Comparison of ENCODE assay signal across 8 cellular contexts in genomic region chr1:226679853-226680516, GRCh38. TPM values are rescaled to one million over a fixed set of nuclear protein-coding genes. Genes with fewer than 3 reads are reported as not detected.
DNase-seq lines count a peak whose midpoint lies in the region; ATAC-seq and TF ChIP-seq lines count a peak whose summit lies in the region.

No MANE protein-coding gene starts in this region.

- H3K9me3 ChIP-seq in ovary (no peaks in the 10 kb centered on the region), thoracic aorta (no peaks in the 10 kb centered on the region)

- no peaks in the 10 kb centered on the region for H3K9me3 Mint-ChIP-seq in activated naive CD8-positive, alpha-beta T cell treated with anti-CD3 and anti-CD28 coated beads, Interleukin-2, amount 50 U/mL, for 24 hours

- H3K27ac Mint-ChIP-seq in activated naive CD8-positive, alpha-beta T cell treated with anti-CD3 and anti-CD28 coated beads, Interleukin-2, amount 50 U/mL, for 24 hours: peak overlapping the region; percentile 97

- peak; percentile 43 for ATAC-seq in HG02870 (IDR thresholded peaks at IDR 0.05; ENCODE audit: unreplicated experiment)
- peak; percentile 13 for ATAC-seq in activated naive CD8-positive, alpha-beta T cell treated with anti-CD3 and anti-CD28 coated beads, Interleukin-2, amount 50 U/mL, for 24 hours
- ATAC-seq in thoracic aorta (ENCODE audit: insufficient number of reproducible peaks, low FRiP score, low read depth): peak; percentile 71

- peak overlapping the region; percentile 44 for H3K4me3 ChIP-seq in GM12875 (ENCODE audit: low read depth, low read length)
- H3K4me3 ChIP-seq in ovary: peak overlapping the region; percentile 30
- peak overlapping the region; percentile 74 for H3K4me3 ChIP-seq in thoracic aorta

- TF ChIP-seq CTCF in GM12875 (IDR thresholded peaks at IDR 0.05; ENCODE audit: borderline replicate concordance, insufficient read depth, low read depth, low read length) (no peak), ovary (IDR thresholded peaks at IDR 0.05) (no peak), thoracic aorta (IDR thresholded peaks at IDR 0.05) (no peak)

- H3K27me3 ChIP-seq in ovary (no peaks in the 10 kb centered on the region), thoracic aorta (replicated peaks; ENCODE audit: insufficient read depth) (no peaks in the 10 kb centered on the region)

- DNase-seq in SKM-1 treated with dmso at 0.1 percent for 144 hours (lab: John Stamatoyannopoulos, UW; ENCODE audit: unreplicated experiment) (peak; percentile 79), cardiac septum (ENCODE audit: low spot score) (peak; percentile 95), ovary (peak; percentile 84 to 89 (median 88)), thoracic aorta (ENCODE audit: low spot score) (no peak), SHP77 (lab: John Stamatoyannopoulos, UW) (no peak)
- peak; percentile 89 for DNase-seq in activated naive CD8-positive, alpha-beta T cell treated with anti-CD3 and anti-CD28 coated beads, Interleukin-2, amount 50 U/mL, for 24 hours

- H3K4me3 Mint-ChIP-seq in activated naive CD8-positive, alpha-beta T cell treated with anti-CD3 and anti-CD28 coated beads, Interleukin-2, amount 50 U/mL, for 24 hours: peak overlapping the region; percentile 79

- H3K36me3 Mint-ChIP-seq in activated naive CD8-positive, alpha-beta T cell treated with anti-CD3 and anti-CD28 coated beads, Interleukin-2, amount 50 U/mL, for 24 hours (ENCODE audit: low read depth): peaks cover 26% of the 10 kb centered on the region

- 1 to 2% (median 1%) methylated on average over 18 to 22 of the region's 22 CpGs for WGBS in ovary, 3 donors

- H3K27ac ChIP-seq in ovary (peak overlapping the region; percentile 78 to 94), thoracic aorta (peak overlapping the region; percentile 91 to 95)

- intact Hi-C loops in cardiac septum (cut with DNase I): no loop called here
- intact Hi-C loops in ovary (cut with DNase I): no loop called here

- peaks cover 20% of the 10 kb centered on the region for H3K4me1 ChIP-seq in ovary (ENCODE audit: insufficient read depth)
- peaks cover 34 to 67% of the 10 kb centered on the region in 2 donors for H3K4me1 ChIP-seq in thoracic aorta (ENCODE audit: control insufficient read depth in 1 of 2, low read depth in 2 of 2)

- H3K27me3 Mint-ChIP-seq in activated naive CD8-positive, alpha-beta T cell treated with anti-CD3 and anti-CD28 coated beads, Interleukin-2, amount 50 U/mL, for 24 hours: peaks cover 1% of the 10 kb centered on the region

- H3K36me3 ChIP-seq in ovary: no peaks in the 10 kb centered on the region
- H3K36me3 ChIP-seq in thoracic aorta: no peaks in the 10 kb centered on the region

- TF ChIP-seq EP300 in ovary (IDR thresholded peaks at IDR 0.05): peak; percentile 77

- peak; percentile 89 for TF ChIP-seq POLR2A in ovary (IDR thresholded peaks at IDR 0.05)

- peaks cover 99% of the 10 kb centered on the region for H3K4me1 Mint-ChIP-seq in activated naive CD8-positive, alpha-beta T cell treated with anti-CD3 and anti-CD28 coated beads, Interleukin-2, amount 50 U/mL, for 24 hours

RNA-seq across cellular contexts. Expression of gene ITPKB, which starts 59.1 kb away (rescaled TPM):
- total RNA-seq in cardiac septum (10.5 TPM), ovary (10 to 100 TPM; 13.6 to 43.2 (median 20.5) TPM), thoracic aorta (10 to 100 TPM; 26.9 to 28.4 TPM)
- polyA plus RNA-seq in ovary: 10 to 100 TPM; 11.3 to 19.5 TPM

Comparison
In these comparisons a context has a peak if more than half of its experiments do, and no peak if none do; other contexts are left out.
1. ATAC-seq: peak in every context shown above with its lines; median percentile 71 in thoracic aorta; 43 in HG02870; 13 in activated naive CD8-positive, alpha-beta T cell treated with anti-CD3 and anti-CD28 coated beads, Interleukin-2, amount 50 U/mL, for 24 hours.
2. DNase-seq: peak in SKM-1 treated with dmso at 0.1 percent for 144 hours (single experiment), activated naive CD8-positive, alpha-beta T cell treated with anti-CD3 and anti-CD28 coated beads, Interleukin-2, amount 50 U/mL, for 24 hours (single experiment), cardiac septum (single experiment) and ovary (5 of 5); none in thoracic aorta (single experiment) and SHP77 (0 of 2).
3. Peak in every context shown above with its lines, with median percentiles within 50 percentile points of each other: H3K4me3 ChIP-seq.